Comparison of ENCODE assay signal across 1 cellular context in the genomic region with DNA sequence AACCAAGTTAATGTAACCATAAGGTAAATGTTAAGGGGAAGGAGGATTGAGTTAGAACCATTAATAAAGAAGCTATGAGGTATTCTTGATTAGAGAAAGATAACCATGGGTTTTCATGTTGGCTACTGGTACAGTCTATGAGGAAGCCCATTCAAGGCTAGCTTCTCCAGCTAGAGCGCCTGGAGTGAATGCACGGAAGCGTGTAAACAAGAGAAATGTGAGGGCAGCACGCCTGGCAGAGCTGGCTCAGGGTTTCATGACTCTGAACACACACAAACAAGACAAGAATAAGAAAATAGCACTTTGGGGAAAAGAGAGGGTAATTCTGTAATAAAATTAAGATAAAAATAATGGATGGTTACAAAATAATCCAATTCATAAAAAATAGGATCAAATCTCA.
TF ChIP-seq lines count a peak whose summit lies in the region.

No MANE protein-coding gene starts in this region.

TF ChIP-seq in HepG2, 621 proteins besides CTCF, POLR2A, EP300 and RAD21:
- TF ChIP-seq, protein P1, sequence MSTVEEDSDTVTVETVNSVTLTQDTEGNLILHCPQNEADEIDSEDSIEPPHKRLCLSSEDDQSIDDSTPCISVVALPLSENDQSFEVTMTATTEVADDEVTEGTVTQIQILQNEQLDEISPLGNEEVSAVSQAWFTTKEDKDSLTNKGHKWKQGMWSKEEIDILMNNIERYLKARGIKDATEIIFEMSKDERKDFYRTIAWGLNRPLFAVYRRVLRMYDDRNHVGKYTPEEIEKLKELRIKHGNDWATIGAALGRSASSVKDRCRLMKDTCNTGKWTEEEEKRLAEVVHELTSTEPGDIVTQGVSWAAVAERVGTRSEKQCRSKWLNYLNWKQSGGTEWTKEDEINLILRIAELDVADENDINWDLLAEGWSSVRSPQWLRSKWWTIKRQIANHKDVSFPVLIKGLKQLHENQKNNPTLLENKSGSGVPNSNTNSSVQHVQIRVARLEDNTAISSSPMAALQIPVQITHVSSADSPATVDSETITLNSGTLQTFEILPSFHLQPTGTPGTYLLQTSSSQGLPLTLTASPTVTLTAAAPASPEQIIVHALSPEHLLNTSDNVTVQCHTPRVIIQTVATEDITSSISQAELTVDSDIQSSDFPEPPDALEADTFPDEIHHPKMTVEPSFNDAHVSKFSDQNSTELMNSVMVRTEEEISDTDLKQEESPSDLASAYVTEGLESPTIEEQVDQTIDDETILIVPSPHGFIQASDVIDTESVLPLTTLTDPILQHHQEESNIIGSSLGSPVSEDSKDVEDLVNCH (CRISPR knock-in tag; IDR thresholded peaks at IDR 0.05) = no peak
- TF ChIP-seq, protein P2, sequence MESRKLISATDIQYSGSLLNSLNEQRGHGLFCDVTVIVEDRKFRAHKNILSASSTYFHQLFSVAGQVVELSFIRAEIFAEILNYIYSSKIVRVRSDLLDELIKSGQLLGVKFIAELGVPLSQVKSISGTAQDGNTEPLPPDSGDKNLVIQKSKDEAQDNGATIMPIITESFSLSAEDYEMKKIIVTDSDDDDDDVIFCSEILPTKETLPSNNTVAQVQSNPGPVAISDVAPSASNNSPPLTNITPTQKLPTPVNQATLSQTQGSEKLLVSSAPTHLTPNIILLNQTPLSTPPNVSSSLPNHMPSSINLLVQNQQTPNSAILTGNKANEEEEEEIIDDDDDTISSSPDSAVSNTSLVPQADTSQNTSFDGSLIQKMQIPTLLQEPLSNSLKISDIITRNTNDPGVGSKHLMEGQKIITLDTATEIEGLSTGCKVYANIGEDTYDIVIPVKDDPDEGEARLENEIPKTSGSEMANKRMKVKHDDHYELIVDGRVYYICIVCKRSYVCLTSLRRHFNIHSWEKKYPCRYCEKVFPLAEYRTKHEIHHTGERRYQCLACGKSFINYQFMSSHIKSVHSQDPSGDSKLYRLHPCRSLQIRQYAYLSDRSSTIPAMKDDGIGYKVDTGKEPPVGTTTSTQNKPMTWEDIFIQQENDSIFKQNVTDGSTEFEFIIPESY (CRISPR knock-in tag; IDR thresholded peaks at IDR 0.05) = no peak
- TF ChIP-seq NONO (IDR thresholded peaks at IDR 0.05) (no peak), NONO (CRISPR knock-in tag; conservative IDR thresholded peaks at IDR 0.05) (no peak), CEBPB (IDR thresholded peaks at IDR 0.05; ENCODE audit: borderline replicate concordance, low read depth, low read length) (no peak), SRSF1 (optimal IDR thresholded peaks at IDR 0.05; ENCODE audit: low read depth, low read length) (no peak), MBNL3 (CRISPR knock-in tag; conservative IDR thresholded peaks at IDR 0.05) (no peak), NR2F2 (IDR thresholded peaks at IDR 0.05; ENCODE audit: borderline replicate concordance, low read depth) (no peak), ZKSCAN1 (IDR thresholded peaks at IDR 0.05; ENCODE audit: low read length) (no peak), BCL6 (CRISPR knock-in tag; IDR thresholded peaks at IDR 0.05) (no peak)
- TF ChIP-seq, protein P3, sequence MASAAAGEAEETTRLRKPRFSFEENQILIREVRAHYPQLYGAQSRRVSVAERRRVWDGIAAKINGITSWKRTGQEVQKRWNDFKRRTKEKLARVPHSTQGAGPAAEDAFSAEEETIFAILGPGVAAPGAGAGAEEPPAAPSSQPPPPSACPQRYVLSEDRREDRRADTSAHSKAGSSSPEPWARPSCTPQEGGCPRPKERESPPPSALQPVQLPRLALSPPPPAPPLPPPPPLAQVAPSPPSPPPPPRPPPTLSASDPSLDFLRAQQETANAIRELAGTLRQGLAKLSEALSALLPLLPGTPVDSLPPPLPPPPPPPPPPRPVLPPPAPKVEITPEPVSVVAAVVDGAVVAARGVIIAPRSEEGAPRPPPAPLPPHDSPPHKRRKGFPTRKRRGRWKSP (CRISPR knock-in tag; IDR thresholded peaks at IDR 0.05) = no peak
